ENCODE assay signal across 17 cellular contexts in the genomic region with DNA sequence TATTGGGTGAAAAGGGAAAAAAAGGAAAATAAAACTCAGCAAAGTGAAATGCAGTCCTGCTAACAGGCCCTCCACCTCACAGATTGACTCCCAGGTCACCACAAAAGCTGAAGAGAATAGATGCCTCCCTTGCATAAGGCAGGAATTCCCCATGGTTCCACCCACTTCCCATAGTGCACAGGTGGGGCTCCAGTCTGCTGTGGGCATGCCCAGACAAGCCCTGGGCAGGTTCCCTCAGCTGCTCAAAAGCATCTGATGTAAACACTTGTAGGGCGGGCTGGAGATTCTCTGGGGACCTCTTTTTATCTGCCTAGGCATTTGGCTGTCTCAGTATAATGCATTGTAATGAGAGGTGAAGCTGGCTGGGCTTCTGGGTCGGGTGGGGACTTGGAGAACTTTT.
A peak's percentile ranks its signal among the peaks of the same experiment; 100 is the strongest.
DNase-seq lines count a peak whose midpoint lies in the region; ATAC-seq and TF ChIP-seq lines count a peak whose summit lies in the region.
"Had no signal": no experiment of that assay in that cellular context is flagged by ENCODE, and none has a peak within 500 bp of the region (broad histone marks: within the 10 kb centered on the region; RNA-seq: fewer than 3 reads in every experiment).

No MANE protein-coding gene starts in this region.

- ATAC-seq in GM21576 (IDR thresholded peaks at IDR 0.05; ENCODE audit: unreplicated experiment) = peak; percentile 64
- ATAC-seq in HG03442 (IDR thresholded peaks at IDR 0.05; ENCODE audit: unreplicated experiment) = peak; percentile 81
- ATAC-seq: esophagus mucosa, left colon had no signal

- peaks cover 3% of the 10 kb centered on the region for H3K9me3 ChIP-seq in WERI-Rb-1 (ENCODE audit: severe bottlenecking)
- H3K9me3 ChIP-seq: Caco-2, ovary had no signal

- no peak for TF ChIP-seq CTCF in WERI-Rb-1 (IDR thresholded peaks at IDR 0.05; ENCODE audit: low read depth, low read length)

- peak; percentile 67 for DNase-seq in DMS53 (lab: John Stamatoyannopoulos, UW)
- DNase-seq in WERI-Rb-1 = peak; percentile 7
- no peak for DNase-seq in activated CD4-positive, alpha-beta T cell treated with anti-CD3 and anti-CD28 coated beads for 48 hours
- DNase-seq in T-helper 2 cell = no peak
- DNase-seq in GM19240 (ENCODE audit: insufficient read length, low spot score) = no peak
- no peak for DNase-seq in stimulated activated CD4-positive, alpha-beta T cell treated with anti-CD3 and anti-CD28 coated beads, Interleukin-4, amount 100 ng/mL, for 1 hour
- DNase-seq: amniotic stem cell, Caco-2, left colon, NCI-H1092 treated with DMSO at 0.1 percent for 48 hours, NCI-H526, ovary, stomach had no signal

- no peaks in the 10 kb centered on the region for H3K27me3 ChIP-seq in WERI-Rb-1 (ENCODE audit: insufficient read depth, low read depth, severe bottlenecking)
- H3K27me3 ChIP-seq: ovary, stomach had no signal

- no peak overlapping the region for H3K27ac ChIP-seq in WERI-Rb-1
- H3K27ac ChIP-seq: ovary, stomach had no signal

- H3K4me3 ChIP-seq in WERI-Rb-1 (ENCODE audit: low read depth, low read length) = no peak overlapping the region
- H3K4me3 ChIP-seq: ovary, smooth muscle cell, stomach had no signal

- H3K36me3 ChIP-seq in WERI-Rb-1 = no peaks in the 10 kb centered on the region
- H3K36me3 ChIP-seq: ovary, stomach had no signal

Comparison
In these comparisons a context has a peak if more than half of its experiments do, and no peak if none do; other contexts are left out.
1. DNase-seq: peak in DMS53 (single experiment) and WERI-Rb-1 (single experiment); none in activated CD4-positive, alpha-beta T cell treated with anti-CD3 and anti-CD28 coated beads for 48 hours (single experiment), T-helper 2 cell (0 of 5), GM19240 (single experiment) and stimulated activated CD4-positive, alpha-beta T cell treated with anti-CD3 and anti-CD28 coated beads, Interleukin-4, amount 100 ng/mL, for 1 hour (single experiment).